In the genomic region with DNA sequence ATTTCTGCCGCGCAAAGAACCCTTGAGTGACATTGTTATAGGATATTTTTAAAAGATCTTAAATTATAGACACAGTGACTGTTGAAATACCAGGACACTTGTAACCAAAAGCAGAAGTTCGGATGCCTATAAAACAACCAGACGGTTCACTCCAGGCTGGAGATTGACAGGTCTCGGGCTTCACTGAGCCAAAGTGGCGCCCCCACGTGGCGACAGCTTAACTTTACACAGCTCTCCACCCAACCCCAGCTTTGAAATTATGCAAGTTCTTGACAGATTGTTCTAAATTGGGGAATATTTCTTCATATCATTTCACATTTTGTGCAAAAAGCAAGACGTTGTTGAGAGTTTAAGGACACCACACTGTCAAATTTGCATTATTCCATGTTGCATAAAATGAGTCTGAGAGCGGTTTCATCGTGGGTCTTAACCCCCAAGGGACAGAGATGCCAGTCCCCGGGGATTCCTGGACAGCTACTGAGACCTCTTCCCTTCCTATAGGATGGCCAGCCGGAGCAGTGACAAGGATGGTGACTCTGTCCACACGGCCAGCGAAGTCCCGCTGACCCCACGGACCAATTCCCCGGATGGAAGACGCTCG, we compare ENCODE assay signal across 8 cellular contexts. TPM values are rescaled to one million over a fixed set of nuclear protein-coding genes. Genes with fewer than 3 reads are reported as not detected.
DNase-seq lines count a peak whose midpoint lies in the region; ATAC-seq and TF ChIP-seq lines count a peak whose summit lies in the region.

No MANE protein-coding gene starts in this region.

- no peaks in the 10 kb centered on the region for H3K9me3 Mint-ChIP-seq in activated CD8-positive, alpha-beta memory T cell treated with anti-CD3 and anti-CD28 coated beads, Interleukin-2, amount 10 ng/mL, durations not matched to agents 7 days and 5 days (ENCODE audit: low read depth)
- H3K9me3 Mint-ChIP-seq in activated T-helper 2 cell treated with anti-CD3 and anti-CD28 coated beads, Interferon-gamma antibody, Interleukin-2, Interleukin-4, amounts not matched to agents 10 μg/mL and 5 μg/mL and 100 μg/mL, durations not matched to agents 14 hours and 24 hours and 36 hours, result no peaks in the 10 kb centered on the region

- no peaks in the 10 kb centered on the region for H3K36me3 Mint-ChIP-seq in activated CD8-positive, alpha-beta memory T cell treated with anti-CD3 and anti-CD28 coated beads, Interleukin-2, amount 10 ng/mL, durations not matched to agents 7 days and 5 days
- H3K36me3 Mint-ChIP-seq in activated T-helper 2 cell treated with anti-CD3 and anti-CD28 coated beads, Interferon-gamma antibody, Interleukin-2, Interleukin-4, amounts not matched to agents 10 μg/mL and 5 μg/mL and 100 μg/mL, durations not matched to agents 14 hours and 24 hours and 36 hours (ENCODE audit: low read depth), result no peaks in the 10 kb centered on the region

- H3K4me3 Mint-ChIP-seq in activated CD8-positive, alpha-beta memory T cell treated with anti-CD3 and anti-CD28 coated beads, Interleukin-2, amount 10 ng/mL, durations not matched to agents 7 days and 5 days, result no peak overlapping the region
- no peak overlapping the region for H3K4me3 Mint-ChIP-seq in activated T-helper 2 cell treated with anti-CD3 and anti-CD28 coated beads, Interferon-gamma antibody, Interleukin-2, Interleukin-4, amounts not matched to agents 10 μg/mL and 5 μg/mL and 100 μg/mL, durations not matched to agents 14 hours and 24 hours and 36 hours (ENCODE audit: low read depth)

- H3K27me3 Mint-ChIP-seq in activated CD8-positive, alpha-beta memory T cell treated with anti-CD3 and anti-CD28 coated beads, Interleukin-2, amount 10 ng/mL, durations not matched to agents 7 days and 5 days, result peaks cover 7% of the 10 kb centered on the region
- H3K27me3 Mint-ChIP-seq in activated T-helper 2 cell treated with anti-CD3 and anti-CD28 coated beads, Interferon-gamma antibody, Interleukin-2, Interleukin-4, amounts not matched to agents 10 μg/mL and 5 μg/mL and 100 μg/mL, durations not matched to agents 14 hours and 24 hours and 36 hours (ENCODE audit: low read depth), result peaks cover 6% of the 10 kb centered on the region

- TF ChIP-seq CTCF in cardiac muscle cell (IDR thresholded peaks at IDR 0.05; ENCODE audit: low read depth, low read length), result peak; percentile 56
- TF ChIP-seq CTCF in ovary (IDR thresholded peaks at IDR 0.05), result no peak

- H3K9me3 ChIP-seq in cardiac muscle cell (ENCODE audit: low read depth) (no peaks in the 10 kb centered on the region), ovary (no peaks in the 10 kb centered on the region)

- peak; percentile 47 for ATAC-seq in activated CD8-positive, alpha-beta memory T cell treated with anti-CD3 and anti-CD28 coated beads, Interleukin-2, amount 10 ng/mL, durations not matched to agents 7 days and 5 days

- H3K27ac Mint-ChIP-seq in activated CD8-positive, alpha-beta memory T cell treated with anti-CD3 and anti-CD28 coated beads, Interleukin-2, amount 10 ng/mL, durations not matched to agents 7 days and 5 days, result no peak overlapping the region
- no peak overlapping the region for H3K27ac Mint-ChIP-seq in activated T-helper 2 cell treated with anti-CD3 and anti-CD28 coated beads, Interferon-gamma antibody, Interleukin-2, Interleukin-4, amounts not matched to agents 10 μg/mL and 5 μg/mL and 100 μg/mL, durations not matched to agents 14 hours and 24 hours and 36 hours

- H3K27me3 ChIP-seq in cardiac muscle cell (no peaks in the 10 kb centered on the region), ovary (no peaks in the 10 kb centered on the region)

- H3K4me3 ChIP-seq in cardiac muscle cell (no peak overlapping the region), ovary (no peak overlapping the region)

- H3K4me1 ChIP-seq in cardiac muscle cell (ENCODE audit: low read depth), result no peaks in the 10 kb centered on the region
- H3K4me1 ChIP-seq in ovary (ENCODE audit: insufficient read depth), result no peaks in the 10 kb centered on the region

- H3K36me3 ChIP-seq in cardiac muscle cell, result no peaks in the 10 kb centered on the region
- no peaks in the 10 kb centered on the region for H3K36me3 ChIP-seq in ovary

- no peaks in the 10 kb centered on the region for H3K4me1 Mint-ChIP-seq in activated CD8-positive, alpha-beta memory T cell treated with anti-CD3 and anti-CD28 coated beads, Interleukin-2, amount 10 ng/mL, durations not matched to agents 7 days and 5 days
- peaks cover 4% of the 10 kb centered on the region for H3K4me1 Mint-ChIP-seq in activated T-helper 2 cell treated with anti-CD3 and anti-CD28 coated beads, Interferon-gamma antibody, Interleukin-2, Interleukin-4, amounts not matched to agents 10 μg/mL and 5 μg/mL and 100 μg/mL, durations not matched to agents 14 hours and 24 hours and 36 hours (ENCODE audit: low read depth)

- no peak for TF ChIP-seq POLR2A in ovary (IDR thresholded peaks at IDR 0.05)

- CTCF ChIA-PET in activated CD8-positive, alpha-beta memory T cell treated with anti-CD3 and anti-CD28 coated beads, Interleukin-2, amount 10 ng/mL, durations not matched to agents 7 days and 5 days (lab: Charles Lee), result interaction anchor here (0.7 to 8.2 kb wide), 9 partner anchors 10 to 322 kb away, joined by 3 to 80 read pairs (median 3); a partner anchor contains a TSS

- DNase-seq in activated CD8-positive, alpha-beta memory T cell treated with anti-CD3 and anti-CD28 coated beads, Interleukin-2, amount 10 ng/mL, durations not matched to agents 7 days and 5 days, result peak; percentile 55
- no peak for DNase-seq in activated CD8-positive, alpha-beta memory T cell treated with anti-CD3 and anti-CD28 coated beads for 24 hours
- DNase-seq in NCI-H2227 treated with DMSO at 0.1 percent for 48 hours (lab: John Stamatoyannopoulos, UW), result peak; percentile 5
- peak; percentile 32 for DNase-seq in activated T-helper 2 cell treated with anti-CD3 and anti-CD28 coated beads, Interferon-gamma antibody, Interleukin-2, Interleukin-4, amounts not matched to agents 10 μg/mL and 5 μg/mL and 100 μg/mL, durations not matched to agents 14 hours and 24 hours and 36 hours (ENCODE audit: low spot score)
- DNase-seq in cardiac muscle cell (ENCODE audit: low read depth in 1 of 2, low spot score in 1 of 2), result peak; percentile 52 to 54
- DNase-seq in retina, result peak; percentile 22
- DNase-seq in ovary, result no peak
- no peak for DNase-seq in DMS79 (lab: John Stamatoyannopoulos, UW)

- TF ChIP-seq EP300 in ovary (IDR thresholded peaks at IDR 0.05), result no peak

- intact Hi-C loops in activated T-helper 2 cell treated with anti-CD3 and anti-CD28 coated beads, Interferon-gamma antibody, Interleukin-2, Interleukin-4, amounts not matched to agents 10 μg/mL and 5 μg/mL and 100 μg/mL, durations not matched to agents 14 hours and 24 hours and 36 hours (cut with micrococcal nuclease), result loop anchor here (1.0 to 10.0 kb wide), 2 partner anchors 94 to 115 kb away; no protein-coding TSS in a partner anchor
- intact Hi-C loops in ovary (cut with DNase I), result no loop called here

- WGBS in ovary, 3 donors, result 58 to 62% (median 58%) methylated on average over 20 of the region's 20 CpGs

- H3K27ac ChIP-seq in cardiac muscle cell (no peak overlapping the region), ovary (no peak overlapping the region)

RNA-seq across cellular contexts. Expression of a gene that starts 11.9 kb away (rescaled TPM):
- not detected for total RNA-seq in activated CD8-positive, alpha-beta memory T cell treated with anti-CD3 and anti-CD28 coated beads, Interleukin-2, amount 10 ng/mL, durations not matched to agents 7 days and 5 days
- total RNA-seq in activated T-helper 2 cell treated with anti-CD3 and anti-CD28 coated beads, Interferon-gamma antibody, Interleukin-2, Interleukin-4, amounts not matched to agents 10 μg/mL and 5 μg/mL and 100 μg/mL, durations not matched to agents 14 hours and 24 hours and 36 hours, result 0.34 and 0.57 TPM in 2 replicates
- 1.0 and 1.5 TPM in 2 replicates for total RNA-seq in cardiac muscle cell
- 0.32 and 0.70 TPM in 2 replicates for polyA plus RNA-seq in cardiac muscle cell
- total RNA-seq in ovary, result 1 to 10 TPM in 2 of 7 donors, under 1 TPM in 5; 0.36 to 1.5 (median 0.82) TPM
- under 1 TPM; 0.65 to 0.88 TPM for polyA plus RNA-seq in ovary

Comparison
In these comparisons a context has a peak if more than half of its experiments do, and no peak if none do; other contexts are left out.
1. DNase-seq: peak in activated CD8-positive, alpha-beta memory T cell treated with anti-CD3 and anti-CD28 coated beads, Interleukin-2, amount 10 ng/mL, durations not matched to agents 7 days and 5 days (single experiment), NCI-H2227 treated with DMSO at 0.1 percent for 48 hours (single experiment), activated T-helper 2 cell treated with anti-CD3 and anti-CD28 coated beads, Interferon-gamma antibody, Interleukin-2, Interleukin-4, amounts not matched to agents 10 μg/mL and 5 μg/mL and 100 μg/mL, durations not matched to agents 14 hours and 24 hours and 36 hours (single experiment), cardiac muscle cell (2 of 2) and retina (single experiment); none in activated CD8-positive, alpha-beta memory T cell treated with anti-CD3 and anti-CD28 coated beads for 24 hours (single experiment), ovary (0 of 5) and DMS79 (single experiment).